In genomic region chr6:13920584-13920983, GRCh38 we compare ENCODE assay signal across 1 cellular context.
TF ChIP-seq lines count a peak whose summit lies in the region.

No MANE protein-coding gene starts in this region.

TF ChIP-seq in K562, 482 proteins besides CTCF, POLR2A, EP300 and RAD21 (continued from another document and continues in another):
- TF ChIP-seq FOXO4 (CRISPR knock-in tag; IDR thresholded peaks at IDR 0.05) = no peak
- no peak for TF ChIP-seq TCF7L2 (IDR thresholded peaks at IDR 0.05; ENCODE audit: low read depth, low read length)
- no peak for TF ChIP-seq ETS1 (conservative IDR thresholded peaks at IDR 0.05; ENCODE audit: control insufficient read depth, low read depth, low read length)
- no peak for TF ChIP-seq USF1 (CRISPR knock-in tag; IDR thresholded peaks at IDR 0.05)
- no peak for TF ChIP-seq SRSF9 (IDR thresholded peaks at IDR 0.05; ENCODE audit: borderline replicate concordance, low read depth, low read length)
- TF ChIP-seq USF2 (CRISPR knock-in tag; IDR thresholded peaks at IDR 0.05) = no peak
- TF ChIP-seq SREBF1 (IDR thresholded peaks at IDR 0.05; ENCODE audit: borderline replicate concordance, low read depth, low read length) = no peak
- peak; percentile 88 for TF ChIP-seq MEIS2 (IDR thresholded peaks at IDR 0.05; ENCODE audit: partially characterized antibody)
- TF ChIP-seq BRF2 (IDR thresholded peaks at IDR 0.05; ENCODE audit: borderline replicate concordance, insufficient read depth, insufficient read length) = no peak
- no peak for TF ChIP-seq ILF3 (IDR thresholded peaks at IDR 0.05; ENCODE audit: borderline replicate concordance)
- TF ChIP-seq CBFA2T2 (conservative IDR thresholded peaks at IDR 0.05) = no peak
- peak; percentile 44; the same call in 1 of the 2 replicates for TF ChIP-seq ADNP (tag; IDR thresholded peaks at IDR 0.05)
- TF ChIP-seq ARID4B (CRISPR knock-in tag; IDR thresholded peaks at IDR 0.05) = no peak
- no peak for TF ChIP-seq GATAD2A (IDR thresholded peaks at IDR 0.05)
- TF ChIP-seq ZNF778 (CRISPR knock-in tag; IDR thresholded peaks at IDR 0.05) = no peak
- no peak for TF ChIP-seq POLR3G (IDR thresholded peaks at IDR 0.05; ENCODE audit: extremely low read depth, insufficient read length, insufficient replicate concordance)
- TF ChIP-seq E4F1 (CRISPR knock-in tag; IDR thresholded peaks at IDR 0.05; ENCODE audit: borderline replicate concordance) = no peak
- no peak for TF ChIP-seq ZNF354B (CRISPR knock-in tag; IDR thresholded peaks at IDR 0.05)
- no peak for TF ChIP-seq NFE2L1 (tag; IDR thresholded peaks at IDR 0.05; ENCODE audit: borderline replicate concordance, low read depth)
- no peak for TF ChIP-seq ELF4 (CRISPR knock-in tag; IDR thresholded peaks at IDR 0.05)
- TF ChIP-seq SIN3B (IDR thresholded peaks at IDR 0.05; ENCODE audit: low read depth) = no peak
- no peak for TF ChIP-seq ZNF398 (CRISPR knock-in tag; IDR thresholded peaks at IDR 0.05)
- peak; percentile 30; the same call in 1 of the 2 replicates for TF ChIP-seq TEAD4 (IDR thresholded peaks at IDR 0.05; ENCODE audit: low read length)
- TF ChIP-seq TEAD4 (CRISPR knock-in tag; IDR thresholded peaks at IDR 0.05; ENCODE audit: borderline replicate concordance) = no peak
- no peak for TF ChIP-seq ZKSCAN1 (IDR thresholded peaks at IDR 0.05; ENCODE audit: low read depth, low read length)
- TF ChIP-seq ZNF316 (IDR thresholded peaks at IDR 0.05) = peak; percentile 75
- no peak for TF ChIP-seq NFYB (IDR thresholded peaks at IDR 0.05; ENCODE audit: extremely low read depth, insufficient read length)
- no peak for TF ChIP-seq ZFPM2 (CRISPR knock-in tag; IDR thresholded peaks at IDR 0.05)
- no peak for TF ChIP-seq RB1 (IDR thresholded peaks at IDR 0.05; ENCODE audit: low read depth)
- TF ChIP-seq LCOR (CRISPR knock-in tag; IDR thresholded peaks at IDR 0.05) = no peak
- TF ChIP-seq TRIM24 (IDR thresholded peaks at IDR 0.05) = no peak
- no peak for TF ChIP-seq ZNF589 (CRISPR knock-in tag; IDR thresholded peaks at IDR 0.05; ENCODE audit: low read depth)
- TF ChIP-seq MYBL2 (IDR thresholded peaks at IDR 0.05; ENCODE audit: low read depth) = peak; percentile 43; the same call in 1 of the 2 replicates
- no peak for TF ChIP-seq MYBL2 (CRISPR knock-in tag; IDR thresholded peaks at IDR 0.05; ENCODE audit: borderline replicate concordance)
- TF ChIP-seq RCOR1 (IDR thresholded peaks at IDR 0.05; ENCODE audit: borderline replicate concordance in 1 of 2, low read depth in 2 of 2, low read length in 2 of 2) = no peak
- TF ChIP-seq TCFL5 (CRISPR knock-in tag; conservative IDR thresholded peaks at IDR 0.05) = no peak
- no peak for TF ChIP-seq POLR2G (IDR thresholded peaks at IDR 0.05; ENCODE audit: low read depth, low read length)
- TF ChIP-seq THAP7 (CRISPR knock-in tag; IDR thresholded peaks at IDR 0.05) = no peak
- no peak for TF ChIP-seq ZNF518B (CRISPR knock-in tag; IDR thresholded peaks at IDR 0.05)
- TF ChIP-seq POLR2H (tag; IDR thresholded peaks at IDR 0.05; ENCODE audit: low read depth) = no peak
- no peak for TF ChIP-seq ZNF311 (CRISPR knock-in tag; IDR thresholded peaks at IDR 0.05)
- no peak for TF ChIP-seq HDAC1 (IDR thresholded peaks at IDR 0.05)
- TF ChIP-seq KDM2B (CRISPR knock-in tag; IDR thresholded peaks at IDR 0.05) = no peak
- TF ChIP-seq FOXP4 (CRISPR knock-in tag; IDR thresholded peaks at IDR 0.05; ENCODE audit: borderline replicate concordance) = no peak
